20 cellular contexts compared by ENCODE assay signal in the genomic region with DNA sequence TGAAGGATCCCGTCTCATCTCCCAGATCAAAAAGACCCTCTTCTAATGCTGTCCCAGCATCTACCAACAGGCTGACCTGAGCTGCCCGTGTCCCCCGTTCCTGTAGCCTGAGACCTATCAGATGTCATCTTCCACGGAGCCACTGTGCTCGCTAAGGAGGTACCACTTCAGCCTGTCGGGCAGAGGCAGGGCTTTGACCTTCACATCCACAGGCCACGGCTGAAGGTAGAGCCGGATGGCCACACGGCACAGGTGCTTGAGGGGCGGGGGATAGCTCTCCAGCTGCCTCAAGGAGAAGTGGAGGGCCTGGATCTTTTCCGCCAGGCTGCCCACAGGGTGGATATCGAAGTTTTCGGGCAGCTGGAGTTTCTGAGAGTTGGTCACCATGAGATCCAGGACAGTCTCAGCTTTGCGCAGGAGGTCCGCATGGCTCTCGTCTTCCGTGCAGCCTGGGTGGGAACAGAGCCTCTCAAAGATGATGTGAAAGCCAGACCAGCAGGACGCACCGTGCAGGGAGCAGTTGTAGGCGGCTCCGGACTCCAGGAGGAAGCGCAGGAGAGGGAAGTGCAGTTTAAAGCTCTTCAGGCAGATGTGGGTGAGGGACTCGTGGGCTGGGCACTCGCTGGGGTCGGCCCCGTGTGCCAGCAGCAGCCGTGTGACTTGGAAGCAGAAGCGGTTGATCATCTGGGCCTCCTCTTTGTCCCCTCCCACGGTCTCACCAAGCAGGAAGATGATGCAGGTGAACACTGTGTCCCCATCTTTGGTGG. TPM values are rescaled to one million over a fixed set of nuclear protein-coding genes. Genes with fewer than 3 reads are reported as not detected.
DNase-seq lines count a peak whose midpoint lies in the region; ATAC-seq and TF ChIP-seq lines count a peak whose summit lies in the region.
"Had no signal": no experiment of that assay in that cellular context is flagged by ENCODE, and none has a peak within 500 bp of the region (broad histone marks: within the 10 kb centered on the region; RNA-seq: fewer than 3 reads in every experiment).

No MANE protein-coding gene starts in this region.

- peak overlapping the region; percentile 61 for H3K4me3 Mint-ChIP-seq in natural killer cell
- no peak overlapping the region for H3K4me3 Mint-ChIP-seq in natural killer cell treated with Interleukin-12 subunit alpha and Interleukin-12 subunit beta and Interleukin-15 and Interleukin-18, amount 100 ng/mL, for 72 hours
- H3K4me3 Mint-ChIP-seq in central memory CD8-positive, alpha-beta T cell, result peak overlapping the region; percentile 12
- peak overlapping the region; percentile 31 for H3K4me3 Mint-ChIP-seq in type B pancreatic cell
- H3K4me3 Mint-ChIP-seq: GM23338 had no signal

- ATAC-seq in natural killer cell (no peak), Panc1 (no peak), HG02763 (IDR thresholded peaks at IDR 0.05; ENCODE audit: unreplicated experiment) (no peak)
- no peak for ATAC-seq in natural killer cell treated with Interleukin-12 subunit alpha and Interleukin-12 subunit beta and Interleukin-15 and Interleukin-18, amount 100 ng/mL, for 72 hours
- no peak for ATAC-seq in central memory CD8-positive, alpha-beta T cell (replicated peaks; ENCODE audit: extremely low read depth, poor library complexity, severe bottlenecking)
- ATAC-seq: GM23338 had no signal

- H3K27me3 Mint-ChIP-seq in natural killer cell (ENCODE audit: low read depth in 2 of 2), result no peaks in the 10 kb centered on the region
- H3K27me3 Mint-ChIP-seq in natural killer cell treated with Interleukin-12 subunit alpha and Interleukin-12 subunit beta and Interleukin-15 and Interleukin-18, amount 100 ng/mL, for 72 hours, result no peaks in the 10 kb centered on the region
- H3K27me3 Mint-ChIP-seq in central memory CD8-positive, alpha-beta T cell, result no peaks in the 10 kb centered on the region
- H3K27me3 Mint-ChIP-seq in type B pancreatic cell, result no peaks in the 10 kb centered on the region

- CTCF ChIA-PET in Panc1 (lab: Charles Lee), result interaction anchor here (0.6 kb wide), 1 partner anchor 338 kb away, joined by 5 read pairs; no protein-coding TSS in a partner anchor

- H3K27ac Mint-ChIP-seq in natural killer cell, result peak overlapping the region in 1 of 2 donors; percentile 55
- H3K27ac Mint-ChIP-seq in natural killer cell treated with Interleukin-12 subunit alpha and Interleukin-12 subunit beta and Interleukin-15 and Interleukin-18, amount 100 ng/mL, for 72 hours, result no peak overlapping the region
- peak overlapping the region; percentile 17 for H3K27ac Mint-ChIP-seq in central memory CD8-positive, alpha-beta T cell (ENCODE audit: low read depth)
- H3K27ac Mint-ChIP-seq in type B pancreatic cell, result peak overlapping the region; percentile 62
- H3K27ac Mint-ChIP-seq: GM23338 had no signal

- H3K27ac ChIP-seq in Panc1 (ENCODE audit: low read length) (no peak overlapping the region), thyroid gland (no peak overlapping the region)
- H3K27ac ChIP-seq: ovary, tibial artery had no signal

- no peak for TF ChIP-seq POLR2A in thyroid gland (IDR thresholded peaks at IDR 0.05)

- H3K4me3 ChIP-seq in Panc1 (ENCODE audit: low read depth in 2 of 2, low read length in 2 of 2) (no peak overlapping the region), thyroid gland (replicated peaks in 1 of 3) (no peak overlapping the region)
- H3K4me3 ChIP-seq: GM23338, ovary, tibial artery had no signal

- 82 to 83% methylated on average over 16 to 24 of the region's 29 CpGs for WGBS in thyroid gland, 2 donors

- H3K9me3 Mint-ChIP-seq in natural killer cell (no peaks in the 10 kb centered on the region), type B pancreatic cell (no peaks in the 10 kb centered on the region)
- no peaks in the 10 kb centered on the region for H3K9me3 Mint-ChIP-seq in natural killer cell treated with Interleukin-12 subunit alpha and Interleukin-12 subunit beta and Interleukin-15 and Interleukin-18, amount 100 ng/mL, for 72 hours
- no peaks in the 10 kb centered on the region for H3K9me3 Mint-ChIP-seq in central memory CD8-positive, alpha-beta T cell
- H3K9me3 Mint-ChIP-seq: GM23338 had no signal

- H3K27me3 ChIP-seq in Panc1 (ENCODE audit: control insufficient read depth, insufficient read depth, low read length), result no peaks in the 10 kb centered on the region
- H3K27me3 ChIP-seq in thyroid gland, result no peaks in the 10 kb centered on the region
- H3K27me3 ChIP-seq: dorsolateral prefrontal cortex, ovary, tibial artery had no signal

- in situ Hi-C loops in Panc1 (cut with HindIII; ENCODE audit: low pct_unique_long_range_greater_than_20kb, low sequenced_read_pairs), result no loop called here

- DNase-seq in natural killer cell, result no peak
- no peak for DNase-seq in natural killer cell treated with Interleukin-12 subunit alpha and Interleukin-12 subunit beta and Interleukin-15 and Interleukin-18, amount 100 ng/mL, for 72 hours (ENCODE audit: low spot score)
- DNase-seq in Panc1 (ENCODE audit: low read depth, low spot score), result no peak
- DNase-seq in central memory CD8-positive, alpha-beta T cell (ENCODE audit: low spot score in 2 of 2), result no peak
- DNase-seq in type B pancreatic cell (ENCODE audit: extremely low spot score, unreplicated experiment), result no peak
- DNase-seq in thyroid gland, result no peak
- DNase-seq in NCI-H510A treated with DMSO at 0.1 percent for 48 hours (lab: John Stamatoyannopoulos, UW), result no peak
- DNase-seq: C1 segment of cervical spinal cord, dorsolateral prefrontal cortex, EL, kidney, NCI-H2081, NCI-H526 treated with DMSO at 0.1 percent for 48 hours, SW 1271, tibial artery had no signal

- H3K4me1 ChIP-seq in Panc1 (ENCODE audit: control insufficient read depth, insufficient read depth, low read length) (no peaks in the 10 kb centered on the region), thyroid gland (peaks cover 17 to 19% of the 10 kb centered on the region in 2 donors)

- BruUV-seq in Panc1 (replicated peaks; lab: Mats Ljungman, UMichigan), result TSS peak; percentile 26

- intact Hi-C loops in natural killer cell (cut with micrococcal nuclease), result no loop called here
- intact Hi-C loops in Panc1 (cut with micrococcal nuclease; ENCODE audit: unreplicated experiment), result no loop called here
- intact Hi-C loops in thyroid gland (cut with DNase I), result no loop called here

- POLR2A ChIA-PET in Panc1 (lab: Charles Lee), result interaction anchor here (0.6 kb wide), 1 partner anchor 15 kb away, joined by 4 read pairs; no protein-coding TSS in a partner anchor

- H3K9me3 ChIP-seq in Panc1 (ENCODE audit: control insufficient read depth, insufficient read depth, low read depth, low read length) (no peaks in the 10 kb centered on the region), thyroid gland (no peaks in the 10 kb centered on the region)
- H3K9me3 ChIP-seq: ovary, tibial artery had no signal

- H3K4me1 Mint-ChIP-seq in natural killer cell, result peaks cover 6 to 37% of the 10 kb centered on the region in 2 donors
- H3K4me1 Mint-ChIP-seq in natural killer cell treated with Interleukin-12 subunit alpha and Interleukin-12 subunit beta and Interleukin-15 and Interleukin-18, amount 100 ng/mL, for 72 hours (ENCODE audit: low read depth in 2 of 2), result peaks cover 10 to 18% of the 10 kb centered on the region in 2 donors
- peaks cover 18% of the 10 kb centered on the region for H3K4me1 Mint-ChIP-seq in central memory CD8-positive, alpha-beta T cell
- peaks cover 10% of the 10 kb centered on the region for H3K4me1 Mint-ChIP-seq in type B pancreatic cell (ENCODE audit: unreplicated experiment)

- TF ChIP-seq CTCF in natural killer cell (IDR thresholded peaks at IDR 0.05), result no peak
- no peak for TF ChIP-seq CTCF in Panc1 (IDR thresholded peaks at IDR 0.05)
- no peak for TF ChIP-seq CTCF in type B pancreatic cell (conservative IDR thresholded peaks at IDR 0.05)
- TF ChIP-seq CTCF in thyroid gland (IDR thresholded peaks at IDR 0.05), result no peak

- no peaks in the 10 kb centered on the region for H3K36me3 Mint-ChIP-seq in natural killer cell
- no peaks in the 10 kb centered on the region for H3K36me3 Mint-ChIP-seq in natural killer cell treated with Interleukin-12 subunit alpha and Interleukin-12 subunit beta and Interleukin-15 and Interleukin-18, amount 100 ng/mL, for 72 hours
- H3K36me3 Mint-ChIP-seq in central memory CD8-positive, alpha-beta T cell (ENCODE audit: insufficient read depth), result peaks cover 31% of the 10 kb centered on the region
- H3K36me3 Mint-ChIP-seq in type B pancreatic cell, result peaks cover 4% of the 10 kb centered on the region

- H3K36me3 ChIP-seq in Panc1 (ENCODE audit: control insufficient read depth, insufficient read depth, low read length) (no peaks in the 10 kb centered on the region; the same call in 1 of the 2 replicates), thyroid gland (peaks cover 50 to 58% of the 10 kb centered on the region in 2 donors)
- H3K36me3 ChIP-seq: ovary had no signal

RNA-seq across cellular contexts. Expression of gene ASB6, which starts 4.1 kb away (rescaled TPM):
- 10 to 100 TPM; 21.9 to 35.4 (median 32.4) TPM for total RNA-seq in natural killer cell
- 10 to 100 TPM; 31.0 to 42.5 TPM for total RNA-seq in natural killer cell treated with Interleukin-12 subunit alpha and Interleukin-12 subunit beta and Interleukin-15 and Interleukin-18, amount 100 ng/mL, for 72 hours
- 14.3 TPM for total RNA-seq in Panc1 (2021; ENCODE audit: unreplicated experiment)
- 14.2 TPM for polyA plus RNA-seq in Panc1 (2012; ENCODE audit: insufficient read length)
- total RNA-seq in type B pancreatic cell (ENCODE audit: low replicate concordance), result 20.7 and 22.4 TPM in 2 replicates
- total RNA-seq in thyroid gland, result 10 to 100 TPM; 21.7 to 29.2 (median 24.0) TPM

RNA-seq across cellular contexts. Expression of gene NTMT1, which starts 11.9 kb away (rescaled TPM):
- total RNA-seq in natural killer cell (10 to 100 TPM; 17.1 to 23.5 (median 17.1) TPM), Panc1 (2021; ENCODE audit: unreplicated experiment) (47.5 TPM), type B pancreatic cell (ENCODE audit: low replicate concordance) (31.4 and 33.5 TPM in 2 replicates), thyroid gland (10 to 100 TPM; 19.6 to 28.4 (median 22.6) TPM)
- total RNA-seq in natural killer cell treated with Interleukin-12 subunit alpha and Interleukin-12 subunit beta and Interleukin-15 and Interleukin-18, amount 100 ng/mL, for 72 hours, result 10 to 100 TPM; 28.9 to 63.1 TPM
- polyA plus RNA-seq in Panc1 (2012; ENCODE audit: insufficient read length), result 56.7 TPM

RNA-seq across cellular contexts. Expression of gene C9orf50, which starts 17.0 kb away (rescaled TPM):
- total RNA-seq in natural killer cell, result not detected
- not detected for total RNA-seq in natural killer cell treated with Interleukin-12 subunit alpha and Interleukin-12 subunit beta and Interleukin-15 and Interleukin-18, amount 100 ng/mL, for 72 hours
- total RNA-seq in Panc1 (2021; ENCODE audit: unreplicated experiment), result not detected
- polyA plus RNA-seq in Panc1 (2012; ENCODE audit: insufficient read length), result not detected
- total RNA-seq in type B pancreatic cell (ENCODE audit: low replicate concordance), result not detected in 2 replicates
- not detected for total RNA-seq in thyroid gland
- total RNA-seq: GM23338, mesenteric fat pad, skeletal muscle tissue had no signal
- polyA plus RNA-seq: GM23338 had no signal

RNA-seq across cellular contexts. Expression of gene PRRX2, which starts 27.6 kb away (rescaled TPM):
- total RNA-seq in natural killer cell (not detected), Panc1 (2021; ENCODE audit: unreplicated experiment) (6.3 TPM), type B pancreatic cell (ENCODE audit: low replicate concordance) (0.50 and 20.8 TPM in 2 replicates), thyroid gland (10 to 100 TPM in 2 of 4 donors, 1 to 10 TPM in 2; 2.9 to 10.6 (median 8.1) TPM)
- total RNA-seq in natural killer cell treated with Interleukin-12 subunit alpha and Interleukin-12 subunit beta and Interleukin-15 and Interleukin-18, amount 100 ng/mL, for 72 hours, result not detected
- polyA plus RNA-seq in Panc1 (2012; ENCODE audit: insufficient read length), result 10.7 TPM

Comparison
In these comparisons a context has a peak if more than half of its experiments do, and no peak if none do; other contexts are left out.
1. H3K27ac Mint-ChIP-seq: peak in central memory CD8-positive, alpha-beta T cell (single experiment) and type B pancreatic cell (single experiment); none in natural killer cell treated with Interleukin-12 subunit alpha and Interleukin-12 subunit beta and Interleukin-15 and Interleukin-18, amount 100 ng/mL, for 72 hours (0 of 2).